ENCODE assay signal across 17 cellular contexts in the genomic region with DNA sequence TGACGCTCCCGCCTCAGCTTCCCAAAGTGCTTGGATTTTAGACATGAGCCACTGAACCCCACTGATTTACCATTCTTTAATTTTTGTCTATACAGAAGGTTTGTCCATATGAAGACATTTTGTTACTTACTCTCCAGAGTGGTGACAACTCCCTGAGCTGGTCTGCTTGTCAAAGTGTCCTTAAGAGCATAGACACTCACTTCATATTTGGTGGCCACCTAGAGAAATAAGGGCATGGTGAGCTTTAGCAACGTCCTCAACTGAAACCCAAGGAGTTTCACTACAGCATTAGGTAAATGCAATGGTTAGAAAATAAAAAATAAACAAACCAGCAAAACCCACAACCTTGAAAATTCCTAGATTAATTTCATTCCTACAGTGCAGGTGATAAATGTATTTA. TPM values are rescaled to one million over a fixed set of nuclear protein-coding genes. Genes with fewer than 3 reads are reported as not detected.
DNase-seq lines count a peak whose midpoint lies in the region; ATAC-seq and TF ChIP-seq lines count a peak whose summit lies in the region.
"Had no signal": no experiment of that assay in that cellular context is flagged by ENCODE, and none has a peak within 500 bp of the region (broad histone marks: within the 10 kb centered on the region; RNA-seq: fewer than 3 reads in every experiment).

No MANE protein-coding gene starts in this region.

- H2AFZ ChIP-seq in ACC112 (ENCODE audit: low read length, unreplicated experiment) (no peak overlapping the region), GM23248 (no peak overlapping the region)

- H3K4me3 Mint-ChIP-seq in chondrocyte (ENCODE audit: unreplicated experiment) (no peak overlapping the region), progenitor cell of endocrine pancreas (ENCODE audit: low read depth) (no peak overlapping the region), nephron progenitor cell (no peak overlapping the region)
- H3K4me3 Mint-ChIP-seq: CD4-positive, alpha-beta memory T cell had no signal

- no peaks in the 10 kb centered on the region for H3K27me3 ChIP-seq in ACC112 (ENCODE audit: insufficient read depth, low read length)
- no peaks in the 10 kb centered on the region for H3K27me3 ChIP-seq in GM23248 (replicated peaks; ENCODE audit: insufficient read depth)

- no peaks in the 10 kb centered on the region for H3K9me2 ChIP-seq in GM23248 (ENCODE audit: insufficient read depth)

- no peak overlapping the region for H3K4me2 ChIP-seq in GM23248 (ENCODE audit: unreplicated experiment)

- H3K9ac ChIP-seq in GM23248 = peak overlapping the region; percentile 46

- peaks cover 93% of the 10 kb centered on the region for H3K4me1 Mint-ChIP-seq in chondrocyte (ENCODE audit: low read depth)
- H3K4me1 Mint-ChIP-seq in progenitor cell of endocrine pancreas (ENCODE audit: low read depth) = no peaks in the 10 kb centered on the region
- no peaks in the 10 kb centered on the region for H3K4me1 Mint-ChIP-seq in nephron progenitor cell
- H3K4me1 Mint-ChIP-seq: CD4-positive, alpha-beta memory T cell had no signal

- peaks cover 16% of the 10 kb centered on the region for H3K4me1 ChIP-seq in ACC112 (ENCODE audit: control insufficient read depth, insufficient read depth, low read length, unreplicated experiment)
- H3K4me1 ChIP-seq in GM23248 (ENCODE audit: insufficient read depth) = 0 out of 2 replicates have a peak, but pooled peaks cover 4% of the 10 kb centered on the region

- no peak overlapping the region for H3K4me3 ChIP-seq in ACC112 (ENCODE audit: low read depth, low read length)
- no peak overlapping the region for H3K4me3 ChIP-seq in GM23248

- in situ Hi-C loops in GM23248 (cut with MboI) = no loop called here

- no peak for ATAC-seq in HG02642 (IDR thresholded peaks at IDR 0.05; ENCODE audit: poor library complexity, unreplicated experiment)

- H3K27ac ChIP-seq in ACC112 (ENCODE audit: low read depth, low read length) = peak overlapping the region; percentile 36
- peak overlapping the region; percentile 70 for H3K27ac ChIP-seq in GM23248

- no peaks in the 10 kb centered on the region for H3K9me3 ChIP-seq in GM23248 (ENCODE audit: low read depth)

- H3K36me3 Mint-ChIP-seq in chondrocyte (ENCODE audit: low read depth) = peaks cover 88% of the 10 kb centered on the region
- H3K36me3 Mint-ChIP-seq in progenitor cell of endocrine pancreas (ENCODE audit: insufficient read depth) = peaks cover 79% of the 10 kb centered on the region
- peaks cover 94% of the 10 kb centered on the region for H3K36me3 Mint-ChIP-seq in nephron progenitor cell (ENCODE audit: low read depth)

- peaks cover 12% of the 10 kb centered on the region for H3K79me2 ChIP-seq in ACC112 (ENCODE audit: control insufficient read depth, insufficient read depth, low read length, unreplicated experiment)
- 0 out of 2 replicates have a peak, but pooled peaks cover 5% of the 10 kb centered on the region for H3K79me2 ChIP-seq in GM23248 (ENCODE audit: insufficient read depth)

- H3K36me3 ChIP-seq in ACC112 (ENCODE audit: insufficient read depth, low read length) = peaks cover 92% of the 10 kb centered on the region
- H3K36me3 ChIP-seq in GM23248 (ENCODE audit: low read depth) = peaks cover 98% of the 10 kb centered on the region

- H3K27ac Mint-ChIP-seq in chondrocyte (ENCODE audit: unreplicated experiment) = peak overlapping the region; percentile 96
- peak overlapping the region; percentile 49 for H3K27ac Mint-ChIP-seq in progenitor cell of endocrine pancreas
- H3K27ac Mint-ChIP-seq in nephron progenitor cell = no peak overlapping the region
- H3K27ac Mint-ChIP-seq: CD4-positive, alpha-beta memory T cell had no signal

- peaks cover 99% of the 10 kb centered on the region for H3F3A ChIP-seq in GM23248 (ENCODE audit: insufficient read depth)

- peaks cover 21% of the 10 kb centered on the region for H4K20me1 ChIP-seq in GM23248 (ENCODE audit: insufficient read depth)

- H3K9me3 Mint-ChIP-seq in chondrocyte (ENCODE audit: low read depth) = no peaks in the 10 kb centered on the region
- H3K9me3 Mint-ChIP-seq in progenitor cell of endocrine pancreas (ENCODE audit: low read depth) = no peaks in the 10 kb centered on the region
- H3K9me3 Mint-ChIP-seq in nephron progenitor cell = no peaks in the 10 kb centered on the region
- H3K9me3 Mint-ChIP-seq: CD4-positive, alpha-beta memory T cell had no signal

- WGBS in GM23248 (ENCODE audit: low coverage in 1 of 2, low lambda C conversion rate in 2 of 2, missing lambda C conversion rate in 2 of 2), 2 experiments = 96% methylated on average over 3 of the region's 3 CpGs

- DNase-seq in GM23248 (no peak), chondrocyte (ENCODE audit: low spot score) (no peak), progenitor cell of endocrine pancreas (ENCODE audit: low spot score, unreplicated experiment) (no peak), NCI-H2196 treated with DMSO at 0.1 percent for 48 hours (lab: John Stamatoyannopoulos, UW; ENCODE audit: unreplicated experiment) (no peak), nephron progenitor cell (no peak)
- no peak for DNase-seq in activated effector memory CD4-positive, alpha-beta T cell treated with anti-CD3 and anti-CD28 coated beads, Interleukin-2, amount 50 U/mL, for 16 hours
- DNase-seq: ACHN; C1 segment of cervical spinal cord; Calu3; CD4-positive, alpha-beta memory T cell; COR-L47; DMS53; DMS79 treated with DMSO at 0.1 percent for 48 hours; H7; HCEC 1CT had no signal

- H3K27me3 Mint-ChIP-seq in chondrocyte (ENCODE audit: low read depth) (no peaks in the 10 kb centered on the region), progenitor cell of endocrine pancreas (no peaks in the 10 kb centered on the region), nephron progenitor cell (ENCODE audit: low read depth, poor library complexity) (no peaks in the 10 kb centered on the region)
- H3K27me3 Mint-ChIP-seq: CD4-positive, alpha-beta memory T cell had no signal

- no peak for TF ChIP-seq CTCF in chondrocyte (IDR thresholded peaks at IDR 0.05)
- TF ChIP-seq CTCF in progenitor cell of endocrine pancreas (IDR thresholded peaks at IDR 0.05; ENCODE audit: unreplicated experiment) = no peak
- no peak for TF ChIP-seq CTCF in nephron progenitor cell (IDR thresholded peaks at IDR 0.05)

RNA-seq across cellular contexts. Expression of gene FN1, which starts 57.8 kb away (rescaled TPM):
- 33,406 and 36,331 TPM in 2 replicates for total RNA-seq in GM23248 (2014; rRNA removed; shearing (Covaris generic))
- 19,771 and 20,647 TPM in 2 replicates for polyA plus RNA-seq in GM23248 (2016; fragmentation: Nextera tagmentation; extraction: Ambion mirVana)
- total RNA-seq in chondrocyte = 30,644 to 36,263 TPM (median 31,288 TPM) in 3 replicates
- 2,640 and 2,744 TPM in 2 replicates for total RNA-seq in progenitor cell of endocrine pancreas
- total RNA-seq: CD4-positive, alpha-beta memory T cell had no signal

Comparison
In these comparisons a context has a peak if more than half of its experiments do, and no peak if none do; other contexts are left out.
1. RNA of gene FN1, which starts 57.8 kb away (total RNA-seq): 33,406 to 36,331 TPM in GM23248 and 30,644 to 36,263 TPM in chondrocyte; 2,640 to 2,744 TPM in progenitor cell of endocrine pancreas; every median in the first group is over 10 times any median in the second.